ENCODE assay signal across 28 cellular contexts in the genomic region with DNA sequence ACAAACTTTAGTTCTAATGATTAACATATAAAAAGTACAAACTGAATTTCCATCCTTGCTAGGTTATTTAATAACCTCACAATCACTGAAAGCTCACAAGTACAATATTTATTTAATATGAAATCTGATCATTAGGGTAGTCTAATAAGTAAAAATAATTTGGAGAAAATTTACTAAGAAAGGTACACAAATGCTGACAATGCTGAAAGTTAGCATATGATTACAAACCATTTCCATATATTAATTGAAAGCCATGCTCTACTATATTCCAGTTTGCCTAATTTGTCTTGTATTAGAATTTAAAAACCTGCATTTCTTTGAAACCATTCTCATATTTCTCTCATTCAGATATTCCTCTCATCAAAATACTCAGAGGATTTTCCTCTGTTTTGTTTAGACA. TPM values are rescaled to one million over a fixed set of nuclear protein-coding genes. Genes with fewer than 3 reads are reported as not detected.
A peak's percentile ranks its signal among the peaks of the same experiment; 100 is the strongest.
DNase-seq lines count a peak whose midpoint lies in the region; ATAC-seq, FAIRE-seq and TF ChIP-seq lines count a peak whose summit lies in the region.
"Had no signal": no experiment of that assay in that cellular context is flagged by ENCODE, and none has a peak within 500 bp of the region (broad histone marks: within the 10 kb centered on the region; RNA-seq: fewer than 3 reads in every experiment).

No MANE protein-coding gene starts in this region.

- H3K27ac Mint-ChIP-seq in GM23338: no peak overlapping the region
- H3K27ac Mint-ChIP-seq: CD14-positive monocyte; CD4-positive, alpha-beta memory T cell; CD4-positive, CD25-positive, alpha-beta regulatory T cell; CD8-positive, alpha-beta memory T cell had no signal

- H3K27ac ChIP-seq in HepG2 (ENCODE audit: extremely low read length, insufficient read depth, low read length) (no peak overlapping the region), right lobe of liver (no peak overlapping the region), K562 (ENCODE audit: extremely low read depth, low read depth, low read length) (no peak overlapping the region), small intestine (ENCODE audit: low read depth in 1 of 2, low read length in 1 of 2) (no peak overlapping the region), GM23338 (ENCODE audit: low read depth) (no peak overlapping the region)
- H3K27ac ChIP-seq: 22Rv1, BLaER1 had no signal

- peaks cover 36% of the 10 kb centered on the region for H3K79me2 ChIP-seq in HepG2 (ENCODE audit: insufficient read depth, low read length)
- no peaks in the 10 kb centered on the region for H3K79me2 ChIP-seq in K562 (ENCODE audit: control insufficient read depth, insufficient read depth, low read length)
- no peaks in the 10 kb centered on the region for H3K79me2 ChIP-seq in GM23338 (replicated peaks; ENCODE audit: insufficient read depth)

- no TSS peak for BruUV-seq in HepG2 (replicated peaks; lab: Mats Ljungman, UMichigan)
- no TSS peak for BruUV-seq in K562 (replicated peaks; lab: Mats Ljungman, UMichigan)

- POLR2A ChIA-PET in HepG2 (lab: Yijun Ruan, JAX) (no interaction called here), K562 (lab: Yijun Ruan, JAX) (no interaction called here)

- TF ChIP-seq RAD21 in HepG2 (CRISPR knock-in tag; IDR thresholded peaks at IDR 0.05) (no peak), K562 (CRISPR knock-in tag; conservative IDR thresholded peaks at IDR 0.05 in 1 of 2, IDR thresholded peaks at IDR 0.05 in 1 of 2) (no peak)

- no peaks in the 10 kb centered on the region for H3K9me2 ChIP-seq in GM23338 (ENCODE audit: insufficient read depth)

- H3K27me3 ChIP-seq in HepG2 (ENCODE audit: control insufficient read depth in 1 of 2, insufficient read depth in 2 of 2, low read length in 2 of 2) (no peaks in the 10 kb centered on the region), right lobe of liver (no peaks in the 10 kb centered on the region), K562 (ENCODE audit: control insufficient read depth in 2 of 2, insufficient read depth in 2 of 2, low read length in 2 of 2) (no peaks in the 10 kb centered on the region), small intestine (ENCODE audit: control insufficient read depth in 2 of 2, insufficient read depth in 2 of 2, low read length in 2 of 2) (no peaks in the 10 kb centered on the region), GM23338 (ENCODE audit: insufficient read depth) (no peaks in the 10 kb centered on the region)
- H3K27me3 ChIP-seq: BE2C, BLaER1 had no signal

- no peak overlapping the region for H3K4me2 ChIP-seq in HepG2 (ENCODE audit: low read depth, low read length)
- no peak overlapping the region for H3K4me2 ChIP-seq in K562 (ENCODE audit: insufficient read depth, low read length)
- no peak overlapping the region for H3K4me2 ChIP-seq in GM23338
- H3K4me2 ChIP-seq: BLaER1 had no signal

- in situ Hi-C loops in HepG2 (cut with HindIII; ENCODE audit: extremely low pct_ligation_motif_present, low pct_unique_long_range_greater_than_20kb): no loop called here
- in situ Hi-C loops in K562 (cut with MboI): no loop called here

- H3K4me1 ChIP-seq in HepG2 (ENCODE audit: insufficient read depth, low read length) (peaks cover 25% of the 10 kb centered on the region), right lobe of liver (peaks cover 0 to 4% (median 0%) of the 10 kb centered on the region in 4 donors), K562 (replicated peaks in 1 of 2; ENCODE audit: control insufficient read depth in 2 of 2, insufficient read depth in 2 of 2, low read length in 2 of 2) (no peaks in the 10 kb centered on the region; a peak in 1 of 5 replicates), small intestine (ENCODE audit: control insufficient read depth in 2 of 2, insufficient read depth in 1 of 2, low read depth in 1 of 2, low read length in 1 of 2) (no peaks in the 10 kb centered on the region), GM23338 (ENCODE audit: insufficient read depth) (no peaks in the 10 kb centered on the region)
- H3K4me1 ChIP-seq: BE2C, BLaER1 had no signal

- no peaks in the 10 kb centered on the region for H3K9me3 Mint-ChIP-seq in GM23338
- H3K9me3 Mint-ChIP-seq: CD14-positive monocyte; CD4-positive, alpha-beta memory T cell; CD4-positive, CD25-positive, alpha-beta regulatory T cell; CD8-positive, alpha-beta memory T cell had no signal

- no peaks in the 10 kb centered on the region for H3K9me1 ChIP-seq in K562 (ENCODE audit: control insufficient read depth, insufficient read depth, low read length)

- peaks cover 2% of the 10 kb centered on the region; the same call in 1 of the 3 replicates for H3K4me1 Mint-ChIP-seq in GM23338

- no peak overlapping the region for H3K4me3 ChIP-seq in HepG2 (replicated peaks in 1 of 3; ENCODE audit: insufficient read depth in 1 of 3, low read depth in 2 of 3, low read length in 3 of 3)
- H3K4me3 ChIP-seq in right lobe of liver: no peak overlapping the region
- H3K4me3 ChIP-seq in K562: no peak overlapping the region
- no peak overlapping the region for H3K4me3 ChIP-seq in small intestine (ENCODE audit: low read depth in 1 of 2, low read length in 2 of 2)
- no peak overlapping the region for H3K4me3 ChIP-seq in GM23338
- H3K4me3 ChIP-seq: BLaER1, GM12878 had no signal

- H3K27me3 Mint-ChIP-seq in GM23338 (ENCODE audit: insufficient read depth, low read depth, poor library complexity): no peaks in the 10 kb centered on the region
- H3K27me3 Mint-ChIP-seq: CD4-positive, alpha-beta memory T cell; CD4-positive, CD25-positive, alpha-beta regulatory T cell; CD8-positive, alpha-beta memory T cell had no signal

- DNase-seq in HepG2 (ENCODE audit: low spot score) (no peak), right lobe of liver (no peak), RCC 7860 (ENCODE audit: low spot score) (no peak), K562 (ENCODE audit: extremely low read depth in 1 of 4, low spot score in 3 of 4) (no peak), small intestine (no peak), GM23338 (ENCODE audit: low spot score) (no peak), KG1 (lab: John Stamatoyannopoulos, UW) (no peak)
- DNase-seq: ACHN; BE2C; C1 segment of cervical spinal cord; CD4-positive, alpha-beta memory T cell; CD4-positive, CD25-positive, alpha-beta regulatory T cell; CD8-positive, alpha-beta memory T cell; COR-L47; DMS 273 treated with DMSO at 0.1 percent for 48 hours; DMS153; DMS53; DMS79; DND-41; EL; GDM1 had no signal

- H3K4me3 Mint-ChIP-seq in GM23338: no peak overlapping the region
- H3K4me3 Mint-ChIP-seq: CD14-positive monocyte; CD4-positive, alpha-beta memory T cell; CD4-positive, CD25-positive, alpha-beta regulatory T cell; CD8-positive, alpha-beta memory T cell had no signal

- no peaks in the 10 kb centered on the region for H3F3A ChIP-seq in GM23338 (replicated peaks; ENCODE audit: low read depth)

- H4K20me1 ChIP-seq in HepG2 (ENCODE audit: insufficient read depth, low read length) (0 out of 2 replicates have a peak, but pooled peaks cover 3% of the 10 kb centered on the region), K562 (replicated peaks; ENCODE audit: control insufficient read depth, insufficient read depth, low read length) (no peaks in the 10 kb centered on the region), GM23338 (replicated peaks; ENCODE audit: insufficient read depth) (no peaks in the 10 kb centered on the region)
- H4K20me1 ChIP-seq: BLaER1 had no signal

- H3K36me3 ChIP-seq in HepG2 (replicated peaks in 1 of 2; ENCODE audit: control insufficient read depth in 1 of 2, insufficient read depth in 2 of 2, low read length in 2 of 2) (peaks cover 2 to 43% of the 10 kb centered on the region in 2 experiments; a peak in 3 of 5 replicates), right lobe of liver (no peaks in the 10 kb centered on the region), K562 (ENCODE audit: control insufficient read depth, insufficient read depth, low read length) (peaks cover 3% of the 10 kb centered on the region; the same call in 1 of the 3 replicates), small intestine (ENCODE audit: control insufficient read depth in 2 of 2, insufficient read depth in 2 of 2, low read length in 2 of 2) (peaks cover 0 to 4% of the 10 kb centered on the region in 2 donors), GM23338 (ENCODE audit: insufficient read depth) (no peaks in the 10 kb centered on the region)
- H3K36me3 ChIP-seq: BE2C had no signal

- no peak overlapping the region for H2AFZ ChIP-seq in HepG2 (ENCODE audit: low read length)
- H2AFZ ChIP-seq in K562 (ENCODE audit: low read depth, low read length): no peak overlapping the region
- H2AFZ ChIP-seq in GM23338: no peak overlapping the region

- H3K9me3 ChIP-seq in HepG2 (ENCODE audit: low read length) (no peaks in the 10 kb centered on the region), right lobe of liver (no peaks in the 10 kb centered on the region), K562 (replicated peaks; ENCODE audit: control insufficient read depth, insufficient read depth, low read depth, low read length) (no peaks in the 10 kb centered on the region), small intestine (ENCODE audit: control insufficient read depth, low read depth) (no peaks in the 10 kb centered on the region)
- H3K9me3 ChIP-seq: BE2C, BLaER1 had no signal

- TF ChIP-seq POLR2A in HepG2 (IDR thresholded peaks at IDR 0.05; ENCODE audit: insufficient read depth in 1 of 2, low read depth in 2 of 2, low read length in 2 of 2): no peak
- no peak for TF ChIP-seq POLR2A in right lobe of liver (IDR thresholded peaks at IDR 0.05)
- no peak for TF ChIP-seq POLR2A in K562 (conservative IDR thresholded peaks at IDR 0.05)

- ATAC-seq in HepG2 (no peak), right lobe of liver (no peak), K562 (no peak), HG02588 (IDR thresholded peaks at IDR 0.05; ENCODE audit: unreplicated experiment) (no peak), GM23338 (no peak)
- ATAC-seq: GM12878 had no signal

- FAIRE-seq in HepG2 (lab: Jason Lieb, UNC) (no peak), RCC 7860 (lab: Jason Lieb, UNC) (peak; percentile 35), K562 (lab: Jason Lieb, UNC) (no peak), small intestine (lab: Jason Lieb, UNC) (peak; percentile 10)
- FAIRE-seq: GM12878, GM12892, GM18507 had no signal

- H3K9ac ChIP-seq in HepG2 (ENCODE audit: insufficient read depth, low read depth, low read length) (no peak overlapping the region), K562 (ENCODE audit: insufficient read depth in 1 of 2, low read depth in 2 of 2, low read length in 2 of 2) (no peak overlapping the region)
- H3K9ac ChIP-seq: BLaER1 had no signal

- CTCF ChIA-PET in HepG2 (lab: Yijun Ruan, JAX; ENCODE audit: low intra/inter-chr PET ratio, low total read pairs) (no interaction called here), K562 (lab: Yijun Ruan, JAX; ENCODE audit: low intra/inter-chr PET ratio) (no interaction called here)

- intact Hi-C loops in HepG2 (cut with micrococcal nuclease; ENCODE audit: unreplicated experiment): no loop called here
- intact Hi-C loops in right lobe of liver (cut with DNase I): loop anchor here in 1 of 2 donors (10.0 kb wide), 1 partner anchor 305 kb away; no protein-coding TSS in a partner anchor
- intact Hi-C loops in K562 (cut with micrococcal nuclease): no loop called here

- H3K36me3 Mint-ChIP-seq in GM23338 (ENCODE audit: low read depth): no peaks in the 10 kb centered on the region

- no peak for TF ChIP-seq EP300 in HepG2 (IDR thresholded peaks at IDR 0.05; ENCODE audit: low read depth in 2 of 2, low read length in 2 of 2)
- TF ChIP-seq EP300 in HepG2 (CRISPR knock-in tag; IDR thresholded peaks at IDR 0.05; ENCODE audit: borderline replicate concordance): no peak
- TF ChIP-seq EP300 in K562 (IDR thresholded peaks at IDR 0.05; ENCODE audit: low read length): no peak

- no peak for TF ChIP-seq CTCF in HepG2 (CRISPR knock-in tag; IDR thresholded peaks at IDR 0.05)
- TF ChIP-seq CTCF in right lobe of liver (IDR thresholded peaks at IDR 0.05): no peak
- TF ChIP-seq CTCF in K562 (IDR thresholded peaks at IDR 0.05 in 2 of 3, conservative IDR thresholded peaks at IDR 0.05 in 1 of 3; ENCODE audit: insufficient read depth in 2 of 3, low read depth in 1 of 3, low read length in 3 of 3): no peak
- no peak for TF ChIP-seq CTCF in GM23338 (conservative IDR thresholded peaks at IDR 0.05; ENCODE audit: low read depth in 2 of 2)

RNA-seq across cellular contexts. Expression of a gene that starts 8.2 kb away (rescaled TPM):
- total RNA-seq in HepG2 (2016; rRNA removed; fragmentation: Illumina TruSeq; extraction: Trizol) (63.1 and 75.9 TPM in 2 replicates), right lobe of liver (10 to 100 TPM; 23.0 to 34.3 (median 26.3) TPM), K562 (2014; rRNA removed) (18.4 and 20.0 TPM in 2 replicates), K562 (2014; rRNA removed; fragmentation: Illumina TruSeq; extraction: Trizol) (23.3 and 23.9 TPM in 2 replicates), K562 (2015; rRNA removed; fragmentation: Illumina TruSeq; extraction: Trizol) (21.5 TPM in 2 replicates), K562 (2021) (18.8 and 21.6 TPM in 2 replicates)
- total RNA-seq in HepG2 (2016; cell fraction: cytosol; rRNA removed; fragmentation: Illumina TruSeq; extraction: Trizol; ENCODE audit: low read depth): 29.0 and 31.0 TPM in 2 replicates
- total RNA-seq in HepG2 (2016; cell fraction: insoluble cytoplasmic fraction; rRNA removed; fragmentation: Illumina TruSeq; extraction: Trizol): 61.3 and 73.7 TPM in 2 replicates
- total RNA-seq in HepG2 (2016; cell fraction: membrane; rRNA removed; fragmentation: Illumina TruSeq; extraction: Trizol): 48.9 and 49.5 TPM in 2 replicates
- total RNA-seq in HepG2 (2016; cell fraction: nucleus; rRNA removed; fragmentation: Illumina TruSeq; extraction: Trizol): 75.5 and 79.5 TPM in 2 replicates
- polyA plus RNA-seq in HepG2 (2011; rRNA removed) (42.1 and 47.9 TPM in 2 replicates), K562 (2011; rRNA removed) (25.7 and 27.8 TPM in 2 replicates), K562 (2014; fragmentation: Illumina TruSeq; extraction: Trizol) (16.7 and 17.1 TPM in 2 replicates), K562 (2014; fragmentation: Nextera tagmentation; extraction: Ambion mirVana) (1 to 10 TPM; 4.0 to 5.4 TPM), K562 (2014; rRNA removed) (24.2 and 30.4 TPM in 2 replicates), small intestine (10 to 100 TPM; 10.3 to 12.3 (median 11.9) TPM), GM23338 (2016; fragmentation: Nextera tagmentation; extraction: Ambion mirVana) (15.8 and 16.9 TPM in 2 replicates)
- polyA plus RNA-seq in HepG2 (2011; cell fraction: cytosol; rRNA removed): 38.1 and 43.8 TPM in 2 replicates
- polyA plus RNA-seq in HepG2 (2011; cell fraction: nucleus; rRNA removed): 16.4 and 19.1 TPM in 2 replicates
- polyA plus RNA-seq in HepG2 (2012): 27.3 and 33.4 TPM in 2 replicates
- 25.3 and 36.5 TPM in 2 replicates for polyA plus RNA-seq in HepG2 (2016; cell fraction: cytosol; fragmentation: Illumina TruSeq; extraction: Trizol; ENCODE audit: low read depth)
- 45.3 and 45.9 TPM in 2 replicates for polyA plus RNA-seq in HepG2 (2016; cell fraction: insoluble cytoplasmic fraction; fragmentation: Illumina TruSeq; extraction: Trizol; ENCODE audit: low read depth)
- 36.8 and 42.1 TPM in 2 replicates for polyA plus RNA-seq in HepG2 (2016; cell fraction: membrane; fragmentation: Illumina TruSeq; extraction: Trizol; ENCODE audit: low read depth)
- polyA plus RNA-seq in HepG2 (2016; cell fraction: nucleus; fragmentation: Illumina TruSeq; extraction: Trizol; ENCODE audit: insufficient read depth, low read depth): 48.0 and 48.4 TPM in 2 replicates
- 35.3 and 78.6 TPM in 2 replicates for polyA minus RNA-seq in HepG2 (2011; rRNA and poly(A)+ RNA removed; ENCODE audit: low replicate concordance)
- polyA minus RNA-seq in HepG2 (2011; cell fraction: cytosol; rRNA and poly(A)+ RNA removed): 29.3 and 30.9 TPM in 2 replicates
- polyA minus RNA-seq in HepG2 (2011; cell fraction: nucleus; rRNA and poly(A)+ RNA removed): 93.1 and 98.1 TPM in 2 replicates
- total RNA-seq in K562 (2011; cell fraction: chromatin; rRNA removed; ENCODE audit: low replicate concordance): 34.5 and 49.1 TPM in 2 replicates
- total RNA-seq in K562 (2011; cell fraction: nucleolus; rRNA removed): 18.3 and 20.5 TPM in 2 replicates
- total RNA-seq in K562 (2011; cell fraction: nucleoplasm; rRNA removed): 33.4 and 55.4 TPM in 2 replicates
- 17.6 and 22.4 TPM in 2 replicates for polyA plus RNA-seq in K562 (2011; cell fraction: cytosol; rRNA removed)
- 11.6 and 16.0 TPM in 2 replicates for polyA plus RNA-seq in K562 (2011; cell fraction: nucleus; rRNA removed)
- polyA plus RNA-seq in K562 (2012): 11.5 and 15.0 TPM in 2 replicates
- 23.8 and 29.0 TPM in 2 replicates for polyA minus RNA-seq in K562 (2011; rRNA and poly(A)+ RNA removed)
- polyA minus RNA-seq in K562 (2011; cell fraction: cytosol; rRNA and poly(A)+ RNA removed): 10.9 and 11.3 TPM in 2 replicates
- 16.2 and 28.7 TPM in 2 replicates for polyA minus RNA-seq in K562 (2011; cell fraction: nucleus; rRNA and poly(A)+ RNA removed)
- total RNA-seq in GM23338 (2014; rRNA removed; shearing (Covaris generic)): 29.2 and 35.1 TPM in 2 replicates

RNA-seq across cellular contexts. Expression of a gene that starts 8.7 kb away (rescaled TPM):
- total RNA-seq in HepG2 (2016; rRNA removed; fragmentation: Illumina TruSeq; extraction: Trizol) (44.3 and 52.8 TPM in 2 replicates), right lobe of liver (10 to 100 TPM in 5 of 6 experiments, 1 to 10 TPM in 1; 8.6 to 15.3 (median 13.1) TPM), K562 (2014; rRNA removed) (5.0 and 7.3 TPM in 2 replicates), K562 (2014; rRNA removed; fragmentation: Illumina TruSeq; extraction: Trizol) (10.7 and 11.9 TPM in 2 replicates), K562 (2015; rRNA removed; fragmentation: Illumina TruSeq; extraction: Trizol) (6.4 and 7.6 TPM in 2 replicates), K562 (2021) (6.6 TPM in 2 replicates)
- total RNA-seq in HepG2 (2016; cell fraction: cytosol; rRNA removed; fragmentation: Illumina TruSeq; extraction: Trizol; ENCODE audit: low read depth): 7.9 and 9.1 TPM in 2 replicates
- total RNA-seq in HepG2 (2016; cell fraction: insoluble cytoplasmic fraction; rRNA removed; fragmentation: Illumina TruSeq; extraction: Trizol): 41.8 and 52.5 TPM in 2 replicates
- total RNA-seq in HepG2 (2016; cell fraction: membrane; rRNA removed; fragmentation: Illumina TruSeq; extraction: Trizol): 15.6 and 18.7 TPM in 2 replicates
- total RNA-seq in HepG2 (2016; cell fraction: nucleus; rRNA removed; fragmentation: Illumina TruSeq; extraction: Trizol): 57.0 and 59.6 TPM in 2 replicates
- polyA plus RNA-seq in HepG2 (2011; rRNA removed) (33.1 and 41.4 TPM in 2 replicates), K562 (2011; rRNA removed) (8.2 and 9.6 TPM in 2 replicates), K562 (2014; fragmentation: Illumina TruSeq; extraction: Trizol) (8.0 and 9.7 TPM in 2 replicates), K562 (2014; fragmentation: Nextera tagmentation; extraction: Ambion mirVana) (10 to 100 TPM in 1 of 2 experiments, 1 to 10 TPM in 1; 7.3 to 10.1 TPM), K562 (2014; rRNA removed) (5.0 and 5.1 TPM in 2 replicates), small intestine (10 to 100 TPM in 1 of 3 donors, 1 to 10 TPM in 2; 4.6 to 12.7 (median 5.9) TPM), GM23338 (2016; fragmentation: Nextera tagmentation; extraction: Ambion mirVana) (1.7 and 2.2 TPM in 2 replicates)
- 18.5 and 21.5 TPM in 2 replicates for polyA plus RNA-seq in HepG2 (2011; cell fraction: cytosol; rRNA removed)
- 39.8 and 48.9 TPM in 2 replicates for polyA plus RNA-seq in HepG2 (2011; cell fraction: nucleus; rRNA removed)
- polyA plus RNA-seq in HepG2 (2012): 16.7 and 41.9 TPM in 2 replicates
- polyA plus RNA-seq in HepG2 (2016; cell fraction: cytosol; fragmentation: Illumina TruSeq; extraction: Trizol; ENCODE audit: low read depth): 2.6 and 3.6 TPM in 2 replicates
- 35.0 and 35.6 TPM in 2 replicates for polyA plus RNA-seq in HepG2 (2016; cell fraction: insoluble cytoplasmic fraction; fragmentation: Illumina TruSeq; extraction: Trizol; ENCODE audit: low read depth)
- 6.0 and 6.5 TPM in 2 replicates for polyA plus RNA-seq in HepG2 (2016; cell fraction: membrane; fragmentation: Illumina TruSeq; extraction: Trizol; ENCODE audit: low read depth)
- 38.1 and 42.1 TPM in 2 replicates for polyA plus RNA-seq in HepG2 (2016; cell fraction: nucleus; fragmentation: Illumina TruSeq; extraction: Trizol; ENCODE audit: insufficient read depth, low read depth)
- polyA minus RNA-seq in HepG2 (2011; rRNA and poly(A)+ RNA removed; ENCODE audit: low replicate concordance): 1.4 and 19.1 TPM in 2 replicates
- polyA minus RNA-seq in HepG2 (2011; cell fraction: cytosol; rRNA and poly(A)+ RNA removed): 28.0 and 29.0 TPM in 2 replicates
- 188 and 197 TPM in 2 replicates for polyA minus RNA-seq in HepG2 (2011; cell fraction: nucleus; rRNA and poly(A)+ RNA removed)
- 9.4 and 20.5 TPM in 2 replicates for total RNA-seq in K562 (2011; cell fraction: chromatin; rRNA removed; ENCODE audit: low replicate concordance)
- total RNA-seq in K562 (2011; cell fraction: nucleolus; rRNA removed): 5.3 and 6.7 TPM in 2 replicates
- total RNA-seq in K562 (2011; cell fraction: nucleoplasm; rRNA removed): 9.1 and 12.9 TPM in 2 replicates
- polyA plus RNA-seq in K562 (2011; cell fraction: cytosol; rRNA removed): 1.9 and 4.7 TPM in 2 replicates
- polyA plus RNA-seq in K562 (2011; cell fraction: nucleus; rRNA removed): 5.1 and 9.7 TPM in 2 replicates
- 6.9 and 7.6 TPM in 2 replicates for polyA plus RNA-seq in K562 (2012)
- 12.3 and 15.1 TPM in 2 replicates for polyA minus RNA-seq in K562 (2011; rRNA and poly(A)+ RNA removed)
- 3.1 and 4.1 TPM in 2 replicates for polyA minus RNA-seq in K562 (2011; cell fraction: cytosol; rRNA and poly(A)+ RNA removed)
- polyA minus RNA-seq in K562 (2011; cell fraction: nucleus; rRNA and poly(A)+ RNA removed): 7.4 and 14.7 TPM in 2 replicates
- total RNA-seq in GM23338 (2014; rRNA removed; shearing (Covaris generic)): 2.5 and 3.5 TPM in 2 replicates

RNA-seq across cellular contexts. Expression of a gene that starts 56.3 kb away (rescaled TPM):
- total RNA-seq in HepG2 (2016; rRNA removed; fragmentation: Illumina TruSeq; extraction: Trizol) (20.9 and 22.9 TPM in 2 replicates), right lobe of liver (1 to 10 TPM; 1.3 to 4.4 (median 1.9) TPM), K562 (2014; rRNA removed) (4.1 and 5.7 TPM in 2 replicates), K562 (2014; rRNA removed; fragmentation: Illumina TruSeq; extraction: Trizol) (6.7 and 7.4 TPM in 2 replicates), K562 (2015; rRNA removed; fragmentation: Illumina TruSeq; extraction: Trizol) (5.4 and 7.7 TPM in 2 replicates), K562 (2021) (4.9 and 6.2 TPM in 2 replicates)
- total RNA-seq in HepG2 (2016; cell fraction: cytosol; rRNA removed; fragmentation: Illumina TruSeq; extraction: Trizol; ENCODE audit: low read depth): 37.0 and 39.1 TPM in 2 replicates
- 20.4 and 22.7 TPM in 2 replicates for total RNA-seq in HepG2 (2016; cell fraction: insoluble cytoplasmic fraction; rRNA removed; fragmentation: Illumina TruSeq; extraction: Trizol)
- 21.4 and 22.9 TPM in 2 replicates for total RNA-seq in HepG2 (2016; cell fraction: membrane; rRNA removed; fragmentation: Illumina TruSeq; extraction: Trizol)
- total RNA-seq in HepG2 (2016; cell fraction: nucleus; rRNA removed; fragmentation: Illumina TruSeq; extraction: Trizol): 22.7 and 30.0 TPM in 2 replicates
- polyA plus RNA-seq in HepG2 (2011; rRNA removed) (9.6 and 9.8 TPM in 2 replicates), K562 (2011; rRNA removed) (6.6 and 6.9 TPM in 2 replicates), K562 (2014; fragmentation: Illumina TruSeq; extraction: Trizol) (5.1 and 6.3 TPM in 2 replicates), K562 (2014; fragmentation: Nextera tagmentation; extraction: Ambion mirVana) (1 to 10 TPM; 1.5 to 3.1 TPM), K562 (2014; rRNA removed) (4.5 and 5.3 TPM in 2 replicates), small intestine (1 to 10 TPM; 1.9 to 5.3 (median 4.7) TPM), GM23338 (2016; fragmentation: Nextera tagmentation; extraction: Ambion mirVana) (5.0 and 8.4 TPM in 2 replicates)
- 3.2 and 5.0 TPM in 2 replicates for polyA plus RNA-seq in HepG2 (2011; cell fraction: cytosol; rRNA removed)
- 9.8 and 14.1 TPM in 2 replicates for polyA plus RNA-seq in HepG2 (2011; cell fraction: nucleus; rRNA removed)
- polyA plus RNA-seq in HepG2 (2012): 7.5 and 9.2 TPM in 2 replicates
- polyA plus RNA-seq in HepG2 (2016; cell fraction: cytosol; fragmentation: Illumina TruSeq; extraction: Trizol; ENCODE audit: low read depth): 8.4 and 10.5 TPM in 2 replicates
- polyA plus RNA-seq in HepG2 (2016; cell fraction: insoluble cytoplasmic fraction; fragmentation: Illumina TruSeq; extraction: Trizol; ENCODE audit: low read depth): 17.9 and 18.6 TPM in 2 replicates
- 11.8 and 13.5 TPM in 2 replicates for polyA plus RNA-seq in HepG2 (2016; cell fraction: membrane; fragmentation: Illumina TruSeq; extraction: Trizol; ENCODE audit: low read depth)
- 34.4 and 34.6 TPM in 2 replicates for polyA plus RNA-seq in HepG2 (2016; cell fraction: nucleus; fragmentation: Illumina TruSeq; extraction: Trizol; ENCODE audit: insufficient read depth, low read depth)
- polyA minus RNA-seq in HepG2 (2011; rRNA and poly(A)+ RNA removed; ENCODE audit: low replicate concordance): 8.9 and 9.9 TPM in 2 replicates
- polyA minus RNA-seq in HepG2 (2011; cell fraction: cytosol; rRNA and poly(A)+ RNA removed): 9.3 and 10.5 TPM in 2 replicates
- polyA minus RNA-seq in HepG2 (2011; cell fraction: nucleus; rRNA and poly(A)+ RNA removed): 39.1 and 47.9 TPM in 2 replicates
- 8.5 and 17.5 TPM in 2 replicates for total RNA-seq in K562 (2011; cell fraction: chromatin; rRNA removed; ENCODE audit: low replicate concordance)
- 5.8 TPM in 2 replicates for total RNA-seq in K562 (2011; cell fraction: nucleolus; rRNA removed)
- total RNA-seq in K562 (2011; cell fraction: nucleoplasm; rRNA removed): 6.5 and 13.1 TPM in 2 replicates
- 2.0 and 3.8 TPM in 2 replicates for polyA plus RNA-seq in K562 (2011; cell fraction: cytosol; rRNA removed)
- polyA plus RNA-seq in K562 (2011; cell fraction: nucleus; rRNA removed): 4.1 and 4.5 TPM in 2 replicates
- 4.6 and 6.6 TPM in 2 replicates for polyA plus RNA-seq in K562 (2012)
- polyA minus RNA-seq in K562 (2011; rRNA and poly(A)+ RNA removed): 6.7 and 7.2 TPM in 2 replicates
- polyA minus RNA-seq in K562 (2011; cell fraction: cytosol; rRNA and poly(A)+ RNA removed): 3.7 and 4.2 TPM in 2 replicates
- polyA minus RNA-seq in K562 (2011; cell fraction: nucleus; rRNA and poly(A)+ RNA removed): 3.8 and 6.1 TPM in 2 replicates
- 10.8 TPM in 2 replicates for total RNA-seq in GM23338 (2014; rRNA removed; shearing (Covaris generic))
